Comparison of ENCODE assay signal across 28 cellular contexts in genomic region chr5:138346889-138347288, GRCh38. TPM values are rescaled to one million over a fixed set of nuclear protein-coding genes. Genes with fewer than 3 reads are reported as not detected.
DNase-seq lines count a peak whose midpoint lies in the region; ATAC-seq, FAIRE-seq and TF ChIP-seq lines count a peak whose summit lies in the region.
"Had no signal": no experiment of that assay in that cellular context is flagged by ENCODE, and none has a peak within 500 bp of the region (broad histone marks: within the 10 kb centered on the region; RNA-seq: fewer than 3 reads in every experiment).

No MANE protein-coding gene starts in this region.

- no peak for TF ChIP-seq RAD21 in GM12878 (IDR thresholded peaks at IDR 0.05; ENCODE audit: insufficient read depth, low read depth, low read length)

- intact Hi-C loops in GM12878 (cut with micrococcal nuclease; ENCODE audit: unreplicated experiment), result no loop called here
- intact Hi-C loops in tibial artery (cut with DNase I; ENCODE audit: low total_unique reads), result no loop called here

- FAIRE-seq in GM12878 (lab: Jason Lieb, UNC), result no peak
- FAIRE-seq: A549, GM12892, GM18507, GM19239 had no signal

- H3K27me3 Mint-ChIP-seq in activated naive CD4-positive, alpha-beta T cell treated with anti-CD3 and anti-CD28 coated beads, Interleukin-2, amount 10 ng/mL, durations not matched to agents 7 days and 5 days, result no peaks in the 10 kb centered on the region
- H3K27me3 Mint-ChIP-seq in chondrocyte (ENCODE audit: low read depth) (no peaks in the 10 kb centered on the region), neural crest cell (ENCODE audit: low read depth) (no peaks in the 10 kb centered on the region)
- H3K27me3 Mint-ChIP-seq: B cell; CD4-positive, alpha-beta memory T cell; CD4-positive, CD25-positive, alpha-beta regulatory T cell had no signal

- BruUV-seq in GM12878 (replicated peaks; lab: Mats Ljungman, UMichigan), result no TSS peak

- in situ Hi-C loops in GM12878 (cut with MboI), result no loop called here

- H3K27ac ChIP-seq in GM12878 (ENCODE audit: control insufficient read depth, insufficient read depth) (no peak overlapping the region), coronary artery (no peak overlapping the region), tibial artery (no peak overlapping the region)
- H3K27ac ChIP-seq: 22Rv1; A549; BLaER1 treated with 17β-estradiol and CSF1 and Interleukin-3, amounts not matched to agents 10 nM and 100 nM; C4-2B had no signal

- H3K27me3 ChIP-seq in GM12878 (replicated peaks in 1 of 2; ENCODE audit: control insufficient read depth in 2 of 2, insufficient read depth in 2 of 2, low read length in 1 of 2), result no peaks in the 10 kb centered on the region
- no peaks in the 10 kb centered on the region for H3K27me3 ChIP-seq in tibial artery
- H3K27me3 ChIP-seq: BLaER1 treated with 17β-estradiol and CSF1 and Interleukin-3, amounts not matched to agents 10 nM and 100 nM had no signal

- no peak overlapping the region for H2AFZ ChIP-seq in GM12878 (ENCODE audit: control insufficient read depth, low read depth, low read length)

- no peaks in the 10 kb centered on the region for H3K4me1 ChIP-seq in GM12878 (ENCODE audit: control insufficient read depth, insufficient read depth, low read length)
- H3K4me1 ChIP-seq in tibial artery, result peaks cover 0 to 46% (median 23%) of the 10 kb centered on the region in 4 donors
- H3K4me1 ChIP-seq: A549 had no signal

- H4K20me1 ChIP-seq in GM12878 (ENCODE audit: control insufficient read depth, insufficient read depth), result no peaks in the 10 kb centered on the region

- peak overlapping the region; percentile 33 for H3K27ac Mint-ChIP-seq in activated naive CD4-positive, alpha-beta T cell treated with anti-CD3 and anti-CD28 coated beads, Interleukin-2, amount 10 ng/mL, durations not matched to agents 7 days and 5 days
- H3K27ac Mint-ChIP-seq in chondrocyte (ENCODE audit: unreplicated experiment), result peak overlapping the region; percentile 34
- H3K27ac Mint-ChIP-seq in neural crest cell (ENCODE audit: unreplicated experiment), result no peak overlapping the region
- H3K27ac Mint-ChIP-seq: B cell; CD4-positive, alpha-beta memory T cell; CD4-positive, CD25-positive, alpha-beta regulatory T cell had no signal

- H3K9me3 ChIP-seq in GM12878 (replicated peaks; ENCODE audit: control insufficient read depth, insufficient read depth, low read length) (no peaks in the 10 kb centered on the region), tibial artery (no peaks in the 10 kb centered on the region)

- RAD21 ChIA-PET in GM12878 (lab: Charles Lee; ENCODE audit: unreplicated experiment), result no interaction called here

- no peak for TF ChIP-seq CTCF in GM12878 (IDR thresholded peaks at IDR 0.05 in 2 of 3, conservative IDR thresholded peaks at IDR 0.05 in 1 of 3; ENCODE audit: control insufficient read depth in 2 of 3, extremely low read depth in 1 of 3, insufficient read depth in 1 of 3, low read depth in 3 of 3, low read length in 3 of 3)
- TF ChIP-seq CTCF in chondrocyte (IDR thresholded peaks at IDR 0.05), result no peak
- no peak for TF ChIP-seq CTCF in neural crest cell (conservative IDR thresholded peaks at IDR 0.05)
- TF ChIP-seq CTCF in coronary artery (IDR thresholded peaks at IDR 0.05), result no peak
- no peak for TF ChIP-seq CTCF in tibial artery (IDR thresholded peaks at IDR 0.05)

- no peak overlapping the region for H3K4me3 Mint-ChIP-seq in activated naive CD4-positive, alpha-beta T cell treated with anti-CD3 and anti-CD28 coated beads, Interleukin-2, amount 10 ng/mL, durations not matched to agents 7 days and 5 days
- no peak overlapping the region for H3K4me3 Mint-ChIP-seq in chondrocyte (ENCODE audit: unreplicated experiment)
- peak overlapping the region; percentile 65 for H3K4me3 Mint-ChIP-seq in neural crest cell
- H3K4me3 Mint-ChIP-seq: B cell; CD8-positive, alpha-beta memory T cell had no signal

- TF ChIP-seq EP300 in GM12878 (IDR thresholded peaks at IDR 0.05; ENCODE audit: borderline replicate concordance in 1 of 2, control insufficient read depth in 1 of 2, low read depth in 2 of 2, low read length in 2 of 2), result no peak

- peaks cover 49% of the 10 kb centered on the region for H3K36me3 Mint-ChIP-seq in activated naive CD4-positive, alpha-beta T cell treated with anti-CD3 and anti-CD28 coated beads, Interleukin-2, amount 10 ng/mL, durations not matched to agents 7 days and 5 days
- peaks cover 23% of the 10 kb centered on the region for H3K36me3 Mint-ChIP-seq in chondrocyte (ENCODE audit: low read depth)
- H3K36me3 Mint-ChIP-seq in neural crest cell (ENCODE audit: low read depth), result peaks cover 35% of the 10 kb centered on the region

- peaks cover 11% of the 10 kb centered on the region for H3K4me1 Mint-ChIP-seq in activated naive CD4-positive, alpha-beta T cell treated with anti-CD3 and anti-CD28 coated beads, Interleukin-2, amount 10 ng/mL, durations not matched to agents 7 days and 5 days
- peaks cover 28% of the 10 kb centered on the region for H3K4me1 Mint-ChIP-seq in chondrocyte (ENCODE audit: low read depth)
- H3K4me1 Mint-ChIP-seq in neural crest cell, result no peaks in the 10 kb centered on the region

- no peak for ATAC-seq in GM12878
- ATAC-seq: A549 had no signal

- CTCF ChIA-PET in activated naive CD4-positive, alpha-beta T cell treated with anti-CD3 and anti-CD28 coated beads, Interleukin-2, amount 10 ng/mL, durations not matched to agents 7 days and 5 days (lab: Charles Lee), result interaction anchor here (0.8 kb wide), 1 partner anchor 8 kb away, joined by 4 read pairs; the partner anchor contains the start of gene FAM53C
- CTCF ChIA-PET in GM12878 (lab: Yijun Ruan, JAX), result interaction anchor here (0.6 kb wide), 1 partner anchor 434 kb away, joined by 4 read pairs; no protein-coding TSS in a partner anchor

- H3K4me2 ChIP-seq in GM12878 (ENCODE audit: control insufficient read depth, insufficient read depth), result no peak overlapping the region
- H3K4me2 ChIP-seq: A549; BLaER1 treated with 17β-estradiol and CSF1 and Interleukin-3, amounts not matched to agents 10 nM and 100 nM had no signal

- TF ChIP-seq POLR2A in GM12878 (IDR thresholded peaks at IDR 0.05; ENCODE audit: low read depth, low read length), result 0 out of 2 replicates have a peak, but pooled peaks have one; percentile 25

- no peaks in the 10 kb centered on the region for H3K79me2 ChIP-seq in GM12878 (ENCODE audit: control insufficient read depth, insufficient read depth, low read length)

- H3K36me3 ChIP-seq in GM12878 (ENCODE audit: control insufficient read depth in 2 of 2, insufficient read depth in 2 of 2, low read length in 1 of 2), result peaks cover 17% of the 10 kb centered on the region in 2 experiments; a peak in 3 of 4 replicates
- H3K36me3 ChIP-seq in tibial artery, result peaks cover 46 to 70% (median 68%) of the 10 kb centered on the region in 3 donors

- no peak overlapping the region for H3K9ac ChIP-seq in GM12878 (ENCODE audit: control insufficient read depth, insufficient read depth, low read length)
- H3K9ac ChIP-seq: BLaER1 treated with 17β-estradiol and CSF1 and Interleukin-3, amounts not matched to agents 10 nM and 100 nM had no signal

- peaks cover 4% of the 10 kb centered on the region for H3K9me3 Mint-ChIP-seq in activated naive CD4-positive, alpha-beta T cell treated with anti-CD3 and anti-CD28 coated beads, Interleukin-2, amount 10 ng/mL, durations not matched to agents 7 days and 5 days
- H3K9me3 Mint-ChIP-seq in chondrocyte (ENCODE audit: low read depth) (peaks cover 3% of the 10 kb centered on the region), neural crest cell (peaks cover 12% of the 10 kb centered on the region)

- POLR2A ChIA-PET in GM12878 (lab: Charles Lee), result interaction anchor here (0.8 to 8.9 kb wide), 2 partner anchors 9 to 134 kb away, joined by 4 to 143 read pairs; partner anchors contain the start of genes CDC23 and FAM53C

- SMC1A ChIA-PET in GM12878 (lab: Charles Lee; ENCODE audit: uncharacterized antibody, unreplicated experiment), result no interaction called here

- WGBS in GM12878 (ENCODE audit: insufficient coverage, insufficient replicate concordance, low lambda C conversion rate, missing lambda C conversion rate), result 94% methylated on average over 14 of the region's 14 CpGs

- DNase-seq in activated naive CD4-positive, alpha-beta T cell treated with anti-CD3 and anti-CD28 coated beads, Interleukin-2, amount 10 ng/mL, durations not matched to agents 7 days and 5 days, result no peak
- DNase-seq in activated naive CD4-positive, alpha-beta T cell treated with Interleukin-2 at 50 U/mL for 16 hours, result no peak
- no peak for DNase-seq in GM12878 (ENCODE audit: low read depth, low spot score)
- DNase-seq in chondrocyte (ENCODE audit: low spot score), result no peak
- DNase-seq in neural crest cell (ENCODE audit: low read depth, low spot score), result no peak
- no peak for DNase-seq in coronary artery (ENCODE audit: low spot score)
- DNase-seq in tibial artery, result no peak
- no peak for DNase-seq in NCI-H82 treated with DMSO at 0.1 percent for 48 hours (lab: John Stamatoyannopoulos, UW; ENCODE audit: unreplicated experiment)
- DNase-seq: AML-193; CD4-positive, alpha-beta memory T cell; CD4-positive, CD25-positive, alpha-beta regulatory T cell; CD8-positive, alpha-beta memory T cell; COR-L47; DMS 273 treated with DMSO at 0.1 percent for 48 hours; DMS153; DMS53; DMS79; DND-41; EL; GDM1 had no signal

- H3K4me3 ChIP-seq in GM12878 (no peak overlapping the region), coronary artery (no peak overlapping the region), tibial artery (no peak overlapping the region)
- H3K4me3 ChIP-seq: A549; BLaER1 treated with 17β-estradiol and CSF1 and Interleukin-3, amounts not matched to agents 10 nM and 100 nM had no signal

RNA-seq across cellular contexts. Expression of gene KDM3B, which starts 5.6 kb away (rescaled TPM):
- 82.4 and 90.1 TPM in 2 replicates for total RNA-seq in GM12878 (2013; cell fraction: nucleolus; rRNA removed)
- total RNA-seq in GM12878 (2014; rRNA removed), result 30.3 and 32.0 TPM in 2 replicates
- total RNA-seq in GM12878 (2014; rRNA removed; fragmentation: Illumina TruSeq; extraction: Trizol), result 30.5 and 30.9 TPM in 2 replicates
- 41.0 and 43.1 TPM in 2 replicates for total RNA-seq in GM12878 (2021)
- 24.3 TPM for polyA plus RNA-seq in GM12878 (2011; ENCODE audit: low read depth)
- 31.3 and 35.0 TPM in 2 replicates for polyA plus RNA-seq in GM12878 (2011; rRNA removed)
- 16.1 and 20.2 TPM in 2 replicates for polyA plus RNA-seq in GM12878 (2011; cell fraction: cytosol; rRNA removed)
- polyA plus RNA-seq in GM12878 (2011; cell fraction: nucleus; rRNA removed), result 32.7 and 33.7 TPM in 2 replicates
- 24.3 and 27.3 TPM in 2 replicates for polyA plus RNA-seq in GM12878 (2012)
- 45.7 and 52.5 TPM in 2 replicates for polyA plus RNA-seq in GM12878 (2014; fragmentation: Illumina TruSeq; extraction: Trizol)
- 1 to 10 TPM; 8.5 to 9.6 TPM for polyA plus RNA-seq in GM12878 (2014; fragmentation: Nextera tagmentation; extraction: Ambion mirVana)
- 26.7 and 27.7 TPM in 2 replicates for polyA plus RNA-seq in GM12878 (2014; rRNA removed)
- polyA plus RNA-seq in GM12878 (2016; fragmentation: Nextera tagmentation; extraction: Ambion mirVana), result 10 to 100 TPM; 13.9 to 14.8 TPM
- polyA minus RNA-seq in GM12878 (2011; rRNA and poly(A)+ RNA removed), result 50.0 and 67.0 TPM in 2 replicates
- polyA minus RNA-seq in GM12878 (2011; cell fraction: cytosol; rRNA and poly(A)+ RNA removed), result 20.2 and 25.3 TPM in 2 replicates
- 18.3 and 29.3 TPM in 2 replicates for polyA minus RNA-seq in GM12878 (2011; cell fraction: nucleus; rRNA and poly(A)+ RNA removed)
- total RNA-seq in chondrocyte, result 37.6 to 51.5 TPM (median 39.1 TPM) in 3 replicates
- 100 and 104 TPM in 2 replicates for total RNA-seq in neural crest cell

RNA-seq across cellular contexts. Expression of gene FAM53C, which starts 8.8 kb away (rescaled TPM):
- 26.9 and 29.4 TPM in 2 replicates for total RNA-seq in GM12878 (2013; cell fraction: nucleolus; rRNA removed)
- total RNA-seq in GM12878 (2014; rRNA removed) (25.6 and 29.4 TPM in 2 replicates), GM12878 (2014; rRNA removed; fragmentation: Illumina TruSeq; extraction: Trizol) (16.8 and 17.6 TPM in 2 replicates), GM12878 (2021) (27.9 and 31.3 TPM in 2 replicates), chondrocyte (34.3 to 34.8 TPM (median 34.7 TPM) in 3 replicates), neural crest cell (64.9 and 66.8 TPM in 2 replicates)
- 22.9 TPM for polyA plus RNA-seq in GM12878 (2011; ENCODE audit: low read depth)
- polyA plus RNA-seq in GM12878 (2011; rRNA removed) (21.8 and 29.3 TPM in 2 replicates), GM12878 (2014; fragmentation: Illumina TruSeq; extraction: Trizol) (20.1 and 22.5 TPM in 2 replicates), GM12878 (2014; fragmentation: Nextera tagmentation; extraction: Ambion mirVana) (1 to 10 TPM; 8.0 to 8.8 TPM), GM12878 (2014; rRNA removed) (21.3 and 22.0 TPM in 2 replicates), GM12878 (2016; fragmentation: Nextera tagmentation; extraction: Ambion mirVana) (10 to 100 TPM; 29.3 to 30.8 TPM)
- 25.3 and 31.6 TPM in 2 replicates for polyA plus RNA-seq in GM12878 (2011; cell fraction: cytosol; rRNA removed)
- polyA plus RNA-seq in GM12878 (2011; cell fraction: nucleus; rRNA removed), result 32.4 and 38.4 TPM in 2 replicates
- polyA plus RNA-seq in GM12878 (2012), result 23.5 and 28.3 TPM in 2 replicates
- polyA minus RNA-seq in GM12878 (2011; rRNA and poly(A)+ RNA removed), result 33.6 and 37.1 TPM in 2 replicates
- 10.2 and 15.2 TPM in 2 replicates for polyA minus RNA-seq in GM12878 (2011; cell fraction: cytosol; rRNA and poly(A)+ RNA removed)
- polyA minus RNA-seq in GM12878 (2011; cell fraction: nucleus; rRNA and poly(A)+ RNA removed), result 16.6 and 21.1 TPM in 2 replicates

RNA-seq across cellular contexts. Expression of gene CDC25C, which starts 15.3 kb away (rescaled TPM):
- 20.1 and 22.2 TPM in 2 replicates for total RNA-seq in GM12878 (2013; cell fraction: nucleolus; rRNA removed)
- total RNA-seq in GM12878 (2014; rRNA removed), result 12.2 and 14.4 TPM in 2 replicates
- total RNA-seq in GM12878 (2014; rRNA removed; fragmentation: Illumina TruSeq; extraction: Trizol), result 15.1 and 15.4 TPM in 2 replicates
- 9.2 and 10.2 TPM in 2 replicates for total RNA-seq in GM12878 (2021)
- polyA plus RNA-seq in GM12878 (2011; ENCODE audit: low read depth), result 5.7 TPM
- polyA plus RNA-seq in GM12878 (2011; rRNA removed), result 30.7 and 38.9 TPM in 2 replicates
- polyA plus RNA-seq in GM12878 (2011; cell fraction: cytosol; rRNA removed), result 18.7 and 21.1 TPM in 2 replicates
- polyA plus RNA-seq in GM12878 (2011; cell fraction: nucleus; rRNA removed), result 19.3 and 20.4 TPM in 2 replicates
- 4.4 and 8.1 TPM in 2 replicates for polyA plus RNA-seq in GM12878 (2012)
- polyA plus RNA-seq in GM12878 (2014; fragmentation: Illumina TruSeq; extraction: Trizol), result 15.9 and 21.4 TPM in 2 replicates
- polyA plus RNA-seq in GM12878 (2014; fragmentation: Nextera tagmentation; extraction: Ambion mirVana), result 10 to 100 TPM; 14.0 to 14.3 TPM
- polyA plus RNA-seq in GM12878 (2014; rRNA removed), result 11.4 and 11.6 TPM in 2 replicates
- polyA plus RNA-seq in GM12878 (2016; fragmentation: Nextera tagmentation; extraction: Ambion mirVana), result 10 to 100 TPM; 15.5 to 15.9 TPM
- polyA minus RNA-seq in GM12878 (2011; rRNA and poly(A)+ RNA removed), result 21.7 and 22.5 TPM in 2 replicates
- polyA minus RNA-seq in GM12878 (2011; cell fraction: cytosol; rRNA and poly(A)+ RNA removed), result 7.2 and 8.8 TPM in 2 replicates
- 11.6 and 13.6 TPM in 2 replicates for polyA minus RNA-seq in GM12878 (2011; cell fraction: nucleus; rRNA and poly(A)+ RNA removed)
- total RNA-seq in chondrocyte, result 1.2 to 1.6 TPM (median 1.6 TPM) in 3 replicates
- total RNA-seq in neural crest cell, result 22.5 and 22.7 TPM in 2 replicates
- total RNA-seq: B cell; CD4-positive, alpha-beta memory T cell had no signal
- polyA plus RNA-seq: CD4-positive, alpha-beta memory T cell; CD8-positive, alpha-beta memory T cell had no signal
